In genomic region chr6:41706876-41707564, GRCh38 we compare ENCODE assay signal across 8 cellular contexts. TPM values are rescaled to one million over a fixed set of nuclear protein-coding genes. Genes with fewer than 3 reads are reported as not detected.
DNase-seq lines count a peak whose midpoint lies in the region; ATAC-seq, FAIRE-seq and TF ChIP-seq lines count a peak whose summit lies in the region.

No MANE protein-coding gene starts in this region.

- H3K4me1 ChIP-seq in RWPE2 (ENCODE audit: insufficient read depth, poor library complexity, severe bottlenecking): peaks cover 5% of the 10 kb centered on the region

- no peaks in the 10 kb centered on the region for H3K9me3 ChIP-seq in RWPE2 (ENCODE audit: severe bottlenecking)

- DNase-seq in GM12891 (ENCODE audit: insufficient read length, low spot score) (no peak), RWPE2 (ENCODE audit: low spot score) (no peak), epithelial cell of prostate (ENCODE audit: low read depth, low spot score) (no peak), omental fat pad (ENCODE audit: low spot score) (no peak), NCI-H2171 treated with DMSO at 0.1 percent for 48 hours (lab: John Stamatoyannopoulos, UW) (no peak)

- no peak for TF ChIP-seq POLR2A in GM12891 (IDR thresholded peaks at IDR 0.05; ENCODE audit: low read depth, low read length)

- H3K4me3 ChIP-seq in RWPE2 (ENCODE audit: severe bottlenecking): no peak overlapping the region

- H3K27ac ChIP-seq in RWPE2 (ENCODE audit: poor library complexity, severe bottlenecking): peak overlapping the region; percentile 21
- H3K27ac ChIP-seq in epithelial cell of prostate: peak overlapping the region; percentile 56

- no peak for TF ChIP-seq CTCF in RWPE2 (IDR thresholded peaks at IDR 0.05; ENCODE audit: poor library complexity, severe bottlenecking)
- no peak for TF ChIP-seq CTCF in omental fat pad (IDR thresholded peaks at IDR 0.05)

- no peaks in the 10 kb centered on the region for H3K36me3 ChIP-seq in RWPE2 (ENCODE audit: low read depth)

- H3K27me3 ChIP-seq in RWPE2 (ENCODE audit: insufficient read depth, poor library complexity, severe bottlenecking): no peaks in the 10 kb centered on the region

- peak; percentile 41; the same call in 2 of the 3 replicates for ATAC-seq in RWPE2 (ENCODE audit: low read depth)
- ATAC-seq in omental fat pad (ENCODE audit: low FRiP score): peak; percentile 65
- no peak for ATAC-seq in HG03159 (IDR thresholded peaks at IDR 0.05; ENCODE audit: unreplicated experiment)
- no peak for ATAC-seq in GM18868 (IDR thresholded peaks at IDR 0.05; ENCODE audit: unreplicated experiment)
- ATAC-seq in GM18520 (IDR thresholded peaks at IDR 0.05; ENCODE audit: unreplicated experiment): no peak

- FAIRE-seq in GM12891 (lab: Jason Lieb, UNC): no peak

TF ChIP-seq in GM12891, 5 proteins besides CTCF, POLR2A, EP300 and RAD21:
- no peak for TF ChIP-seq POU2F2 (IDR thresholded peaks at IDR 0.05; ENCODE audit: low read depth, low read length)
- TF ChIP-seq TAF1 (IDR thresholded peaks at IDR 0.05; ENCODE audit: low read depth, low read length): peak; percentile 59; the same call in 1 of the 2 replicates
TF ChIP-seq in GM12891: peak in this region for 1.

RNA-seq across cellular contexts. Expression of gene TFEB, which starts 28.4 kb away (rescaled TPM):
- 54.8 TPM for polyA plus RNA-seq in GM12891 (2012; ENCODE audit: low read depth, missing spikeins)
- total RNA-seq in omental fat pad: 10 to 100 TPM in 3 of 4 donors, 1 to 10 TPM in 1; 7.1 to 24.4 (median 14.5) TPM

RNA-seq across cellular contexts. Expression of gene PGC, which starts 40.2 kb away (rescaled TPM):
- not detected for polyA plus RNA-seq in GM12891 (2012; ENCODE audit: low read depth, missing spikeins)
- not detected for total RNA-seq in omental fat pad

Comparison
In these comparisons a context has a peak if more than half of its experiments do, and no peak if none do; other contexts are left out.
1. ATAC-seq: peak in RWPE2 (single experiment) and omental fat pad (single experiment); none in HG03159 (single experiment), GM18868 (single experiment) and GM18520 (single experiment).